8 cellular contexts compared by ENCODE assay signal in the genomic region with DNA sequence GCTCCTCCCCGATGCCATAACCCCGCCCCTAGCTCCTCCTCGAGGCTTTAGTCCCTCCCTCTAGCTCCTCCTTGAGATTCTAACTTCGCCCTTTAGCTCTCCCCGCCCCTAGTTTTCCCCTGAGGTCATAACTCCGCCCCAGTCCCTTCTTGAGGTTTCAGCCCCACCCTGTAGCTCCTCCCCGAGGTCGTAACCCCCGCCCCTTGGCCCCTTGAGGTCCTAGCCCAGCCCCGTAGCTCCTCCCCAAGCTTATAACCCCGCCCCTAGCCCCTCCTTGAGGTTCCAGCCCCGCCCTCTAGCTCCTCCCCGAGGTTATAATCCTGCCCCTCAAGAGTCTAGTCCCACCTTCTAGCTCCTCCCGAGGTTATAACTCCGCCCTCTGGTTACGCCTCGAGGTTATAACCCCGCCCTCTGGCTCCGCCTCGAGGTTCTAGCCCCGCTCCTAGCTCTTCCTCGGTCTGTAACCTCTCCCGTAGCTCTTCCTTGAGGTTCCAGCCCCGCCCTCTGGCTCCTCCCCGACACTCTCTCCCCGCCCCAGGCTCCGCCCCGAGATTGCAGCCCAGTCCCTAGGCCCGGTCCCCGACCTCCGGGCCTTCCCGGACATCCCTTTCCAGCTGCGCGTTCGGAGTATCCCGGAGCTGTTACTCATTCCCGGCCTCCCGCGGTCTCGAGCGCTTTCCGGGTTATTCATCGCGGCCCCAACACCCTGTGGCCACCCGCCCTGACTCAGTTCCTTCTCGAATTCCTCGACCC. TPM values are rescaled to one million over a fixed set of nuclear protein-coding genes. Genes with fewer than 3 reads are reported as not detected.
DNase-seq lines count a peak whose midpoint lies in the region; ATAC-seq, FAIRE-seq and TF ChIP-seq lines count a peak whose summit lies in the region.

No MANE protein-coding gene starts in this region.

- no peaks in the 10 kb centered on the region for H3K9me1 ChIP-seq in endothelial cell of umbilical vein (replicated peaks; ENCODE audit: control insufficient read depth, extremely low read depth, insufficient read depth, low read length)

- H3K4me2 ChIP-seq in endothelial cell of umbilical vein (ENCODE audit: insufficient read depth, low read length), result peak overlapping the region; percentile 87

- H4K20me1 ChIP-seq in endothelial cell of umbilical vein (replicated peaks; ENCODE audit: control insufficient read depth, extremely low read depth, insufficient read depth, low read length), result no peaks in the 10 kb centered on the region

- peak overlapping the region; percentile 70 for H3K9ac ChIP-seq in NT2/D1 (ENCODE audit: insufficient read length, low read depth)
- peak overlapping the region; percentile 78 for H3K9ac ChIP-seq in endothelial cell of umbilical vein (replicated peaks; ENCODE audit: extremely low read depth, insufficient read depth, low read length)

- POLR2A ChIA-PET in endothelial cell of umbilical vein (lab: Charles Lee), result interaction anchor here (0.7 to 1.2 kb wide), 6 partner anchors 57 to 158 kb away, joined by 4 to 9 read pairs (median 6); a partner anchor contains a TSS

- no peaks in the 10 kb centered on the region for H3K9me3 ChIP-seq in NT2/D1 (ENCODE audit: insufficient read depth, low read length)
- H3K9me3 ChIP-seq in endothelial cell of umbilical vein (replicated peaks; ENCODE audit: control insufficient read depth, insufficient read depth, low read length), result no peaks in the 10 kb centered on the region

- BruUV-seq in endothelial cell of umbilical vein (replicated peaks; lab: Mats Ljungman, UMichigan), result no TSS peak

- H3K4me3 ChIP-seq in NT2/D1 (ENCODE audit: insufficient read length, low read depth) (peak overlapping the region; percentile 45), endothelial cell of umbilical vein (replicated peaks in 1 of 3; ENCODE audit: insufficient read depth in 1 of 3, low read depth in 1 of 3, low read length in 3 of 3) (peak overlapping the region; percentile 54 to 73 (median 73))

- peak; percentile 89 for ATAC-seq in GM21360 (IDR thresholded peaks at IDR 0.05; ENCODE audit: unreplicated experiment)

- DNase-seq in COLO668 (lab: John Stamatoyannopoulos, UW; ENCODE audit: unreplicated experiment) (peak; percentile 97), HT-29 (ENCODE audit: low spot score) (peak; percentile 100), NT2/D1 (ENCODE audit: low read depth, low spot score) (peak; percentile 96), activated T-cell treated with anti-CD3 and anti-CD28 coated beads for 1 hour (ENCODE audit: low read depth) (peak; percentile 88), endothelial cell of umbilical vein (ENCODE audit: low read depth, low spot score) (peak; percentile 99), midbrain (lab: John Stamatoyannopoulos, UW) (peak; percentile 99)
- DNase-seq in stimulated activated CD8-positive, alpha-beta memory T cell treated with anti-CD3 and anti-CD28 coated beads, Interleukin-15, amount 100 ng/mL, for 48 hours (ENCODE audit: low read depth in 2 of 2), result peak; percentile 84 to 91

- TF ChIP-seq POLR2A in endothelial cell of umbilical vein (IDR thresholded peaks at IDR 0.05; ENCODE audit: low read depth, low read length), result no peak

- dilution Hi-C loops in endothelial cell of umbilical vein (cut with MboI; ENCODE audit: extremely low pct_ligation_motif_present, low sequenced_read_pairs), result no loop called here

- H3K27me3 ChIP-seq in NT2/D1 (ENCODE audit: insufficient read depth, insufficient read length) (peaks cover 25% of the 10 kb centered on the region), endothelial cell of umbilical vein (ENCODE audit: control insufficient read depth in 2 of 2, insufficient read depth in 2 of 2, low read length in 2 of 2) (no peaks in the 10 kb centered on the region)

- H3K79me2 ChIP-seq in endothelial cell of umbilical vein (ENCODE audit: control insufficient read depth, insufficient read depth, low read length), result peaks cover 27% of the 10 kb centered on the region

- intact Hi-C loops in endothelial cell of umbilical vein (cut with micrococcal nuclease), result loop anchor here (1.0 to 5.0 kb wide), 8 partner anchors 33 to 140 kb away; a partner anchor contains a TSS

- H3K4me1 ChIP-seq in NT2/D1 (ENCODE audit: insufficient read depth, insufficient read length) (peaks cover 3% of the 10 kb centered on the region), endothelial cell of umbilical vein (ENCODE audit: control insufficient read depth, extremely low read depth, insufficient read depth, low read length) (peaks cover 35% of the 10 kb centered on the region)

- no peak for TF ChIP-seq CTCF in endothelial cell of umbilical vein (IDR thresholded peaks at IDR 0.05; ENCODE audit: extremely low read depth in 1 of 2, insufficient read depth in 1 of 2, low read depth in 1 of 2, low read length in 2 of 2)

- H3K36me3 ChIP-seq in NT2/D1 (ENCODE audit: insufficient read depth, insufficient read length, low read length) (peaks cover 21% of the 10 kb centered on the region), endothelial cell of umbilical vein (ENCODE audit: control insufficient read depth in 2 of 2, extremely low read depth in 1 of 2, insufficient read depth in 2 of 2, low read length in 2 of 2) (peaks cover 3 to 6% of the 10 kb centered on the region in 2 experiments)

- peak overlapping the region; percentile 61 for H2AFZ ChIP-seq in endothelial cell of umbilical vein (ENCODE audit: low read depth, low read length)

- CTCF ChIA-PET in endothelial cell of umbilical vein (lab: Charles Lee), result interaction anchor here (0.6 to 3.3 kb wide), 32 partner anchors 9 to 283 kb away, joined by 3 to 50 read pairs (median 5); a partner anchor contains a TSS

- H3K27ac ChIP-seq in endothelial cell of umbilical vein (ENCODE audit: insufficient read depth, low read depth, low read length), result peak overlapping the region; percentile 98

- FAIRE-seq in endothelial cell of umbilical vein (lab: Jason Lieb, UNC), result peak; percentile 98

TF ChIP-seq in endothelial cell of umbilical vein, 7 proteins besides CTCF, POLR2A, EP300 and RAD21 (continues in another document):
- TF ChIP-seq GATA2 (IDR thresholded peaks at IDR 0.05; ENCODE audit: insufficient read depth, insufficient read length, low read depth, low read length), result peak; percentile 58
- peak; percentile 94 for TF ChIP-seq FOS (IDR thresholded peaks at IDR 0.05; ENCODE audit: borderline replicate concordance, insufficient read depth, low read length)

RNA-seq across cellular contexts. Expression of a gene that starts 1.4 kb away (rescaled TPM):
- 174 and 190 TPM in 2 replicates for total RNA-seq in HT-29 (2014; rRNA removed; shearing (Covaris generic))
- total RNA-seq in endothelial cell of umbilical vein, result 62.9 and 82.0 TPM in 2 replicates
- 60.2 and 66.3 TPM in 2 replicates for polyA plus RNA-seq in endothelial cell of umbilical vein
- polyA plus RNA-seq in endothelial cell of umbilical vein (2011; cell fraction: cytosol; rRNA removed), result 69.1 and 72.2 TPM in 2 replicates
- 54.9 and 66.5 TPM in 2 replicates for polyA plus RNA-seq in endothelial cell of umbilical vein (2011; cell fraction: nucleus; rRNA removed)
- 88.6 and 102 TPM in 2 replicates for polyA plus RNA-seq in endothelial cell of umbilical vein (2012)
- 25.4 and 28.6 TPM in 2 replicates for polyA minus RNA-seq in endothelial cell of umbilical vein
- polyA minus RNA-seq in endothelial cell of umbilical vein (2011; cell fraction: cytosol; rRNA and poly(A)+ RNA removed), result 24.4 TPM
- polyA minus RNA-seq in endothelial cell of umbilical vein (2011; cell fraction: nucleus; rRNA and poly(A)+ RNA removed), result 11.5 and 13.6 TPM in 2 replicates

RNA-seq across cellular contexts. Expression of a gene that starts 28.9 kb away (rescaled TPM):
- total RNA-seq in HT-29 (2014; rRNA removed; shearing (Covaris generic)), result 2.7 and 6.4 TPM in 2 replicates
- 6.7 and 7.5 TPM in 2 replicates for total RNA-seq in endothelial cell of umbilical vein
- 5.0 and 7.7 TPM in 2 replicates for polyA plus RNA-seq in endothelial cell of umbilical vein
- 4.3 and 6.2 TPM in 2 replicates for polyA plus RNA-seq in endothelial cell of umbilical vein (2011; cell fraction: cytosol; rRNA removed)
- polyA plus RNA-seq in endothelial cell of umbilical vein (2011; cell fraction: nucleus; rRNA removed), result 1.9 and 2.5 TPM in 2 replicates
- 4.9 and 10.7 TPM in 2 replicates for polyA plus RNA-seq in endothelial cell of umbilical vein (2012)
- polyA minus RNA-seq in endothelial cell of umbilical vein, result 3.6 and 4.3 TPM in 2 replicates
- polyA minus RNA-seq in endothelial cell of umbilical vein (2011; cell fraction: cytosol; rRNA and poly(A)+ RNA removed), result not detected
- polyA minus RNA-seq in endothelial cell of umbilical vein (2011; cell fraction: nucleus; rRNA and poly(A)+ RNA removed), result 0.19 and 0.63 TPM in 2 replicates

RNA-seq across cellular contexts. Expression of a gene that starts 47.3 kb away (rescaled TPM):
- 0.08 TPM in 1 of 2 replicates, not detected in the other for total RNA-seq in HT-29 (2014; rRNA removed; shearing (Covaris generic))
- total RNA-seq in endothelial cell of umbilical vein, result not detected in 2 replicates
- not detected in 2 replicates for polyA plus RNA-seq in endothelial cell of umbilical vein
- polyA plus RNA-seq in endothelial cell of umbilical vein (2011; cell fraction: cytosol; rRNA removed), result not detected in 2 replicates
- polyA plus RNA-seq in endothelial cell of umbilical vein (2011; cell fraction: nucleus; rRNA removed), result not detected in 2 replicates
- not detected in 2 replicates for polyA plus RNA-seq in endothelial cell of umbilical vein (2012)
- polyA minus RNA-seq in endothelial cell of umbilical vein, result not detected in 2 replicates
- not detected for polyA minus RNA-seq in endothelial cell of umbilical vein (2011; cell fraction: cytosol; rRNA and poly(A)+ RNA removed)
- polyA minus RNA-seq in endothelial cell of umbilical vein (2011; cell fraction: nucleus; rRNA and poly(A)+ RNA removed), result not detected in 2 replicates

RNA-seq across cellular contexts. Expression of a gene that starts 49.2 kb away (rescaled TPM):
- 92.9 and 100 TPM in 2 replicates for total RNA-seq in HT-29 (2014; rRNA removed; shearing (Covaris generic))
- total RNA-seq in endothelial cell of umbilical vein, result 51.8 and 56.2 TPM in 2 replicates
- polyA plus RNA-seq in endothelial cell of umbilical vein, result 29.2 and 30.7 TPM in 2 replicates
- polyA plus RNA-seq in endothelial cell of umbilical vein (2011; cell fraction: cytosol; rRNA removed), result 36.3 and 53.6 TPM in 2 replicates
- 16.4 and 19.4 TPM in 2 replicates for polyA plus RNA-seq in endothelial cell of umbilical vein (2011; cell fraction: nucleus; rRNA removed)
- 36.4 and 59.1 TPM in 2 replicates for polyA plus RNA-seq in endothelial cell of umbilical vein (2012)
- 6.9 and 13.4 TPM in 2 replicates for polyA minus RNA-seq in endothelial cell of umbilical vein
- polyA minus RNA-seq in endothelial cell of umbilical vein (2011; cell fraction: cytosol; rRNA and poly(A)+ RNA removed), result 2.5 TPM
- 5.4 and 7.9 TPM in 2 replicates for polyA minus RNA-seq in endothelial cell of umbilical vein (2011; cell fraction: nucleus; rRNA and poly(A)+ RNA removed)

RNA-seq across cellular contexts. Expression of a gene that starts 56.7 kb away (rescaled TPM):
- total RNA-seq in HT-29 (2014; rRNA removed; shearing (Covaris generic)), result 0.50 and 0.74 TPM in 2 replicates
- 0.27 and 0.32 TPM in 2 replicates for total RNA-seq in endothelial cell of umbilical vein
- 0.13 and 0.17 TPM in 2 replicates for polyA plus RNA-seq in endothelial cell of umbilical vein
- 0.08 and 0.13 TPM in 2 replicates for polyA plus RNA-seq in endothelial cell of umbilical vein (2011; cell fraction: cytosol; rRNA removed)
- polyA plus RNA-seq in endothelial cell of umbilical vein (2011; cell fraction: nucleus; rRNA removed), result 0.76 and 0.88 TPM in 2 replicates
- polyA plus RNA-seq in endothelial cell of umbilical vein (2012), result 0.20 and 0.37 TPM in 2 replicates
- 0.15 and 0.22 TPM in 2 replicates for polyA minus RNA-seq in endothelial cell of umbilical vein
- not detected for polyA minus RNA-seq in endothelial cell of umbilical vein (2011; cell fraction: cytosol; rRNA and poly(A)+ RNA removed)
- polyA minus RNA-seq in endothelial cell of umbilical vein (2011; cell fraction: nucleus; rRNA and poly(A)+ RNA removed), result 0.29 and 0.34 TPM in 2 replicates

Comparison
In these comparisons a context has a peak if more than half of its experiments do, and no peak if none do; other contexts are left out.
1. Peak in every context shown above with its lines: DNase-seq, ATAC-seq, H3K4me3 ChIP-seq and H3K27ac ChIP-seq.